ENCODE assay signal across 17 cellular contexts in the genomic region with DNA sequence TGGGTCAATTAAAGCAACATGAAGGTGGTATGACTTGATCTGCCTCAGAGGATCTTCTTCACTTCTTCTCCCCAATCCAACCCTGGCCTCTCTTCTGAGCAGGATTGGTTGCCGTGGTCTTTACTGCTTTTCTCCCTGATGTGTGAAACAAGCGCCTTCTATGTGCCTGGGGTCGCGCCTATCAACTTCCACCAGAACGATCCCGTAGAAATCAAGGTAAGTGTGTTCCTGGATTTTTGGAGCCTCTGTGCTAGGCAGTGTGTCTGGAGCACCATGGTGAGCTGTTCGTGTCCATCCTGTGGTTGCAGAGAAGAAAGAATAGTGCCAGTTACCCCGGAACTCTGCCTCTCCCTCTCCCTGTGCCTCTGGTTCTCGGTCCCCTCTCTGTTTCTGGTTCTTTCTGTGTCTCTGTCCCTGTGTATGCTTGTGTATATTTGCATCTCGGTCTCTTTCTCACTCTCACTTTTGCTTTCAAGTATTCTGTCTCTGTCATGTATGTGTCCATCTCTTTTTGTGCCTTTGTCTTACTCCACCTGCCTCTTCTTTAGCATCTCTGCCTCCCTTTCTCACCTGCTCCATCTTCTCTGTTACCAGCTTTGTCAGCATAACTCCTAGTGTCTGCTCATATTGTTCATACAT.
DNase-seq lines count a peak whose midpoint lies in the region; ATAC-seq and TF ChIP-seq lines count a peak whose summit lies in the region.
"Had no signal": no experiment of that assay in that cellular context is flagged by ENCODE, and none has a peak within 500 bp of the region (broad histone marks: within the 10 kb centered on the region; RNA-seq: fewer than 3 reads in every experiment).

No MANE protein-coding gene starts in this region.

- peak; percentile 66 for DNase-seq in GM13977 (ENCODE audit: low spot score)
- no peak for DNase-seq in DMS153 (lab: John Stamatoyannopoulos, UW)
- DNase-seq in hepatic stellate cell (ENCODE audit: low spot score): no peak
- DNase-seq in COLO829 (ENCODE audit: low spot score): no peak
- DNase-seq in NCI-H774 (lab: John Stamatoyannopoulos, UW): no peak
- DNase-seq: activated CD8-positive, alpha-beta memory T cell treated with anti-CD3 and anti-CD28 coated beads, Interleukin-2, amount 10 ng/mL, durations not matched to agents 7 days and 5 days; amygdala; dermis blood vessel endothelial cell; GDM1; left colon; NCI-H1694; T-cell; trophoblast cell had no signal

- TF ChIP-seq CTCF in GM13977 (IDR thresholded peaks at IDR 0.05; ENCODE audit: extremely low read depth, insufficient read depth, missing control alignments): no peak

- ATAC-seq in GM19452 (IDR thresholded peaks at IDR 0.05; ENCODE audit: unreplicated experiment): peak; percentile 77
- peak; percentile 96 for ATAC-seq in HG02852 (IDR thresholded peaks at IDR 0.05; ENCODE audit: unreplicated experiment)
- peak; percentile 76 for ATAC-seq in HG03558 (IDR thresholded peaks at IDR 0.05; ENCODE audit: extremely low read depth, unreplicated experiment)
- ATAC-seq: activated CD8-positive, alpha-beta memory T cell treated with anti-CD3 and anti-CD28 coated beads, Interleukin-2, amount 10 ng/mL, durations not matched to agents 7 days and 5 days; left colon; natural killer cell treated with Interleukin-12 subunit alpha and Interleukin-12 subunit beta and Interleukin-15 and Interleukin-18, amount 100 ng/mL, for 72 hours; T-cell had no signal

- in situ Hi-C loops in GM13977 (cut with MboI; ENCODE audit: low pct_unique_long_range_greater_than_20kb, low sequenced_read_pairs, unreplicated experiment): no loop called here
